In the genomic region with DNA sequence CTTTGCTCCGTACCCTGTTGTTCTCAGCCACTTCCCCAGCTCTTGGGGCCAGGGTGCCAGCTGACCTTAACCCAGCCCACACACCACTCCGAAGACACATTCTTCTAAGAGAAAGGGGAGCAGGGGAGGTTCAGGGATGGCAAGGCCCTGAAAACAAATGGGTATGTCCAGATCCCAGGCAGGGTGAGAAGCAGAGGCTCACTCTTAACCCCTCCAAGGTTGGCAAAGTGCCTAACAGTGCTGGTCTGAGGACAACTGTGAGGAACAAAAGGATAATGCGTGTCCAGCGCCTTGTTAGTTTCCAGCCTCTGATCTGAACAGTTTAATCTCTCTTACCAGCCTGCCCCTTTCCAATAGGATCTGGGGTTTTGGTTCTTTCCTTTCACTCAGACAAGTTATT, we compare ENCODE assay signal across 15 cellular contexts. TPM values are rescaled to one million over a fixed set of nuclear protein-coding genes. Genes with fewer than 3 reads are reported as not detected.
DNase-seq lines count a peak whose midpoint lies in the region; ATAC-seq and TF ChIP-seq lines count a peak whose summit lies in the region.
"Had no signal": no experiment of that assay in that cellular context is flagged by ENCODE, and none has a peak within 500 bp of the region (broad histone marks: within the 10 kb centered on the region; RNA-seq: fewer than 3 reads in every experiment).

No MANE protein-coding gene starts in this region.

- no peak for TF ChIP-seq POLR2A in IMR-90 (IDR thresholded peaks at IDR 0.05; ENCODE audit: low read depth, low read length)

- CTCF ChIA-PET in IMR-90 (lab: Yijun Ruan, JAX): no interaction called here

- H3K56ac ChIP-seq in IMR-90 (ENCODE audit: extremely low read depth, insufficient read depth, low read length): no peak overlapping the region

- no peak overlapping the region for H3K9ac ChIP-seq in IMR-90 (ENCODE audit: low read depth, low read length)

- no peak overlapping the region for H3K18ac ChIP-seq in IMR-90 (ENCODE audit: low read depth, low read length)

- no peak overlapping the region; the same call in 1 of the 2 replicates for H3K4me2 ChIP-seq in IMR-90 (ENCODE audit: low read depth, low read length)

- no peak overlapping the region for H4K91ac ChIP-seq in IMR-90 (ENCODE audit: insufficient read depth, low read depth, low read length)

- intact Hi-C loops in activated CD4-positive, alpha-beta T cell treated with anti-CD3 and anti-CD28 coated beads, Interleukin-2, amount 10 ng/mL, durations not matched to agents 24 days and 14 days (cut with micrococcal nuclease): no loop called here
- intact Hi-C loops in IMR-90 (cut with micrococcal nuclease): no loop called here

- dilution Hi-C loops in IMR-90 (cut with HindIII; ENCODE audit: low sequenced_read_pairs, unreplicated experiment): no loop called here

- H3K27ac ChIP-seq in IMR-90 (ENCODE audit: insufficient read depth, low read length): no peak overlapping the region
- H3K27ac ChIP-seq in coronary artery: no peak overlapping the region
- H3K27ac ChIP-seq: cardiac muscle cell, upper lobe of right lung had no signal

- no peak for TF ChIP-seq RAD21 in IMR-90 (IDR thresholded peaks at IDR 0.05; ENCODE audit: low read length)

- peak overlapping the region; percentile 36; the same call in 1 of the 2 replicates for H3K23ac ChIP-seq in IMR-90 (ENCODE audit: low read depth, low read length)

- H3K27me3 ChIP-seq in IMR-90 (ENCODE audit: control insufficient read depth, insufficient read depth, low read length): no peaks in the 10 kb centered on the region
- H3K27me3 ChIP-seq: cardiac muscle cell, hepatocyte, upper lobe of right lung had no signal

- H3K9me1 ChIP-seq in IMR-90 (ENCODE audit: insufficient read depth, low read length): peaks cover 10% of the 10 kb centered on the region

- H2BK20ac ChIP-seq in IMR-90 (ENCODE audit: low read depth, low read length): no peak overlapping the region

- H4K5ac ChIP-seq in IMR-90 (ENCODE audit: low read depth, low read length): no peak overlapping the region

- peaks cover 26 to 46% of the 10 kb centered on the region in 2 experiments for H3K79me1 ChIP-seq in IMR-90 (ENCODE audit: low read depth in 1 of 2, low read length in 2 of 2)

- no peak overlapping the region for H4K8ac ChIP-seq in IMR-90 (ENCODE audit: low read depth in 2 of 2, low read length in 2 of 2)

- TF ChIP-seq CTCF in IMR-90 (conservative IDR thresholded peaks at IDR 0.05; ENCODE audit: low read depth, low read length) (no peak), coronary artery (IDR thresholded peaks at IDR 0.05) (no peak), neural crest cell (conservative IDR thresholded peaks at IDR 0.05) (no peak), GM13976 (IDR thresholded peaks at IDR 0.05; ENCODE audit: borderline replicate concordance, control extremely low read depth, extremely low read depth, insufficient read depth, missing control alignments) (no peak)

- in situ Hi-C loops in IMR-90 (cut with MboI; ENCODE audit: low sequenced_read_pairs): no loop called here
- in situ Hi-C loops in GM13976 (cut with MboI; ENCODE audit: low sequenced_read_pairs, unreplicated experiment): no loop called here

- H2BK15ac ChIP-seq in IMR-90 (ENCODE audit: low read depth, low read length): no peak overlapping the region

- H3K27ac Mint-ChIP-seq in activated CD4-positive, alpha-beta T cell treated with anti-CD3 and anti-CD28 coated beads, Interleukin-2, amount 10 ng/mL, durations not matched to agents 24 days and 14 days: no peak overlapping the region
- no peak overlapping the region for H3K27ac Mint-ChIP-seq in neural crest cell (ENCODE audit: unreplicated experiment)

- H2AK5ac ChIP-seq in IMR-90 (ENCODE audit: low read depth, low read length): no peak overlapping the region

- no TSS peak for BruUV-seq in IMR-90 (replicated peaks; lab: Mats Ljungman, UMichigan)

- no peak overlapping the region for H3K4ac ChIP-seq in IMR-90 (ENCODE audit: low read depth, low read length)

- no peaks in the 10 kb centered on the region for H4K20me1 ChIP-seq in IMR-90 (ENCODE audit: insufficient read depth, low read length)

- no peak overlapping the region for H2AK9ac ChIP-seq in IMR-90 (replicated peaks; ENCODE audit: low read depth, low read length, poor library complexity)

- no peaks in the 10 kb centered on the region; the same call in 1 of the 2 replicates for H3K9me3 ChIP-seq in IMR-90 (ENCODE audit: control insufficient read depth, insufficient read depth, low read length)
- H3K9me3 ChIP-seq: upper lobe of right lung had no signal

- peaks cover 5% of the 10 kb centered on the region for H3K4me1 Mint-ChIP-seq in activated CD4-positive, alpha-beta T cell treated with anti-CD3 and anti-CD28 coated beads, Interleukin-2, amount 10 ng/mL, durations not matched to agents 24 days and 14 days
- H3K4me1 Mint-ChIP-seq in neural crest cell: peaks cover 19% of the 10 kb centered on the region

- POLR2A ChIA-PET in IMR-90 (lab: Charles Lee; ENCODE audit: unreplicated experiment): no interaction called here

- no peaks in the 10 kb centered on the region for H3K27me3 Mint-ChIP-seq in activated CD4-positive, alpha-beta T cell treated with anti-CD3 and anti-CD28 coated beads, Interleukin-2, amount 10 ng/mL, durations not matched to agents 24 days and 14 days
- no peaks in the 10 kb centered on the region for H3K27me3 Mint-ChIP-seq in neural crest cell (ENCODE audit: low read depth)

- no peaks in the 10 kb centered on the region for H3K9me3 Mint-ChIP-seq in activated CD4-positive, alpha-beta T cell treated with anti-CD3 and anti-CD28 coated beads, Interleukin-2, amount 10 ng/mL, durations not matched to agents 24 days and 14 days
- H3K9me3 Mint-ChIP-seq in neural crest cell: peaks cover 3% of the 10 kb centered on the region

- peaks cover 3% of the 10 kb centered on the region for H3K4me1 ChIP-seq in IMR-90 (ENCODE audit: control insufficient read depth, insufficient read depth, low read length)
- H3K4me1 ChIP-seq: upper lobe of right lung had no signal

- peaks cover 3% of the 10 kb centered on the region for H3K36me3 Mint-ChIP-seq in activated CD4-positive, alpha-beta T cell treated with anti-CD3 and anti-CD28 coated beads, Interleukin-2, amount 10 ng/mL, durations not matched to agents 24 days and 14 days (ENCODE audit: low read depth)
- H3K36me3 Mint-ChIP-seq in neural crest cell (ENCODE audit: low read depth): peaks cover 26% of the 10 kb centered on the region

- H3K4me3 Mint-ChIP-seq in activated CD4-positive, alpha-beta T cell treated with anti-CD3 and anti-CD28 coated beads, Interleukin-2, amount 10 ng/mL, durations not matched to agents 24 days and 14 days: peak overlapping the region; percentile 88
- peak overlapping the region; percentile 92 for H3K4me3 Mint-ChIP-seq in neural crest cell

- ATAC-seq in IMR-90 (ENCODE audit: low read depth) (no peak), HG02981 (IDR thresholded peaks at IDR 0.05; ENCODE audit: unreplicated experiment) (no peak)
- ATAC-seq: left ventricle myocardium superior, upper lobe of right lung had no signal

- H3K36me3 ChIP-seq in IMR-90 (ENCODE audit: control insufficient read depth, insufficient read depth, low read length): peaks cover 26% of the 10 kb centered on the region

- H3K14ac ChIP-seq in IMR-90 (replicated peaks; ENCODE audit: low read depth, low read length): no peak overlapping the region

- H2AFZ ChIP-seq in IMR-90 (replicated peaks; ENCODE audit: low read length, poor library complexity): no peak overlapping the region
- H2AFZ ChIP-seq: hepatocyte had no signal

- H2BK120ac ChIP-seq in IMR-90 (ENCODE audit: low read depth, low read length): no peak overlapping the region

- H3K4me3 ChIP-seq in IMR-90 (ENCODE audit: insufficient read depth, low read depth, low read length) (no peak overlapping the region), coronary artery (no peak overlapping the region)
- H3K4me3 ChIP-seq: cardiac muscle cell had no signal

- H2BK5ac ChIP-seq in IMR-90 (ENCODE audit: low read depth, low read length, poor library complexity, severe bottlenecking): no peak overlapping the region

- WGBS in IMR-90 (ENCODE audit: extremely low coverage in 2 of 2, insufficient read length in 1 of 2), 2 experiments: no CpG with 5 or more reads among the region's 4 CpGs

- no peak for DNase-seq in activated CD4-positive, alpha-beta T cell treated with anti-CD3 and anti-CD28 coated beads, Interleukin-2, amount 10 ng/mL, durations not matched to agents 24 days and 14 days
- no peak for DNase-seq in activated CD4-positive, alpha-beta T cell treated with anti-CD3 and anti-CD28 coated beads, Interleukin-2, amount 50 U/mL, for 4 hours
- DNase-seq in IMR-90 (no peak), coronary artery (ENCODE audit: low spot score) (peak; percentile 24), neural crest cell (ENCODE audit: low read depth, low spot score) (no peak), midbrain (lab: John Stamatoyannopoulos, UW) (no peak), GM13976 (ENCODE audit: low spot score) (no peak)
- DNase-seq: left ventricle myocardium superior; MM.1S; NCI-H2107; stimulated activated CD4-positive, alpha-beta T cell treated with anti-CD3 and anti-CD28 coated beads, Interleukin-1b, Interleukin-23, amount 100 ng/mL, for 48 hours; upper lobe of right lung had no signal

TF ChIP-seq in IMR-90, 13 proteins besides CTCF, POLR2A, EP300 and RAD21 (continues in another document):
- TF ChIP-seq MAFK (IDR thresholded peaks at IDR 0.05; ENCODE audit: low read depth, low read length) (no peak), BHLHE40 (IDR thresholded peaks at IDR 0.05; ENCODE audit: low read depth, low read length) (no peak), FOS (IDR thresholded peaks at IDR 0.05; ENCODE audit: low read depth, low read length) (no peak)

RNA-seq across cellular contexts. Expression of gene TMEM44, which starts 1.5 kb away (rescaled TPM):
- total RNA-seq in activated CD4-positive, alpha-beta T cell treated with anti-CD3 and anti-CD28 coated beads, Interleukin-2, amount 10 ng/mL, durations not matched to agents 24 days and 14 days: 2.4 and 2.8 TPM in 2 replicates
- total RNA-seq in IMR-90 (2012; rRNA removed): 7.8 and 9.7 TPM in 2 replicates
- polyA plus RNA-seq in IMR-90 (2012; rRNA removed): 22.4 and 24.2 TPM in 2 replicates
- polyA plus RNA-seq in IMR-90 (2012; cell fraction: cytosol; rRNA removed): 13.9 and 18.1 TPM in 2 replicates
- polyA plus RNA-seq in IMR-90 (2012; cell fraction: nucleus; rRNA removed; ENCODE audit: low replicate concordance): 104 and 111 TPM in 2 replicates
- total RNA-seq in neural crest cell: 37.3 and 43.8 TPM in 2 replicates

RNA-seq across cellular contexts. Expression of gene LSG1, which starts 40.3 kb away (rescaled TPM):
- 59.0 and 60.2 TPM in 2 replicates for total RNA-seq in activated CD4-positive, alpha-beta T cell treated with anti-CD3 and anti-CD28 coated beads, Interleukin-2, amount 10 ng/mL, durations not matched to agents 24 days and 14 days
- total RNA-seq in IMR-90 (2012; rRNA removed) (45.2 and 46.7 TPM in 2 replicates), neural crest cell (45.0 and 45.5 TPM in 2 replicates)
- 25.2 and 26.8 TPM in 2 replicates for polyA plus RNA-seq in IMR-90 (2012; rRNA removed)
- 4.7 and 9.8 TPM in 2 replicates for polyA plus RNA-seq in IMR-90 (2012; cell fraction: cytosol; rRNA removed)
- polyA plus RNA-seq in IMR-90 (2012; cell fraction: nucleus; rRNA removed; ENCODE audit: low replicate concordance): 14.1 and 59.8 TPM in 2 replicates

RNA-seq across cellular contexts. Expression of gene FAM43A, which starts 54.0 kb away (rescaled TPM):
- total RNA-seq in activated CD4-positive, alpha-beta T cell treated with anti-CD3 and anti-CD28 coated beads, Interleukin-2, amount 10 ng/mL, durations not matched to agents 24 days and 14 days: 7.0 TPM in 2 replicates
- 3.0 and 3.1 TPM in 2 replicates for total RNA-seq in IMR-90 (2012; rRNA removed)
- polyA plus RNA-seq in IMR-90 (2012; rRNA removed): 11.2 and 11.5 TPM in 2 replicates
- 8.8 and 20.4 TPM in 2 replicates for polyA plus RNA-seq in IMR-90 (2012; cell fraction: cytosol; rRNA removed)
- 30.0 and 63.1 TPM in 2 replicates for polyA plus RNA-seq in IMR-90 (2012; cell fraction: nucleus; rRNA removed; ENCODE audit: low replicate concordance)
- total RNA-seq in neural crest cell: 1.4 TPM in 2 replicates
